15 cellular contexts compared by ENCODE assay signal in the genomic region with DNA sequence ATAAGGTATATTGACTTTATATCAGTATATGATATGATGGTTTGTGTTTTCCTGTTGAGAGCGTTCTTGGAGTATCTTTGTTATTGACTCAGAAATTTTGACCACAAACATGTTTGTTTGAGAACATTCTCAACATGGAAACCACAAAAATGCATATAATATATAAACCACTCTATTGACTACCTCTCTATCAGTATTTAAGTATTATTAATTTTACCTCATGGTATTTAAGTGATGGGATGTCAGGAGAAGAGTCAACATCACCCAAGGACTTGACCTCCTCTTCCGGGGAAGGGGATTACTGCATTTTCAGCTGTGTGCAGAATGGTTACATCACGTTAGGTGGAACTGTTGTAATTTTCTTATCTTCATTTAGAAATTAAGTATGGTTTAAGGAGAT. TPM values are rescaled to one million over a fixed set of nuclear protein-coding genes. Genes with fewer than 3 reads are reported as not detected.
DNase-seq lines count a peak whose midpoint lies in the region; ATAC-seq and TF ChIP-seq lines count a peak whose summit lies in the region.
"Had no signal": no experiment of that assay in that cellular context is flagged by ENCODE, and none has a peak within 500 bp of the region (broad histone marks: within the 10 kb centered on the region; RNA-seq: fewer than 3 reads in every experiment).

No MANE protein-coding gene starts in this region.

- 0 out of 2 replicates have a peak, but pooled peaks cover 11% of the 10 kb centered on the region for H3K36me3 ChIP-seq in Karpas-422 (ENCODE audit: insufficient read depth, low read length)
- H3K36me3 ChIP-seq in adipocyte (ENCODE audit: control insufficient read depth, insufficient read depth, low read length, severe bottlenecking) = no peaks in the 10 kb centered on the region
- H3K36me3 ChIP-seq in skeletal muscle satellite cell (ENCODE audit: insufficient read depth, low read length) = no peaks in the 10 kb centered on the region
- H3K36me3 ChIP-seq in gastrocnemius medialis = no peaks in the 10 kb centered on the region
- H3K36me3 ChIP-seq: BE2C had no signal

- H3K79me2 ChIP-seq in Karpas-422 (ENCODE audit: low read length) = peaks cover 87% of the 10 kb centered on the region

- H4K20me1 ChIP-seq in Karpas-422 (ENCODE audit: insufficient read depth, low read depth, low read length) = no peaks in the 10 kb centered on the region

- H3K27me3 ChIP-seq in Karpas-422 (ENCODE audit: low read length) = no peaks in the 10 kb centered on the region
- no peaks in the 10 kb centered on the region for H3K27me3 ChIP-seq in adipocyte (replicated peaks; ENCODE audit: control insufficient read depth, insufficient read depth, low read length)
- no peaks in the 10 kb centered on the region for H3K27me3 ChIP-seq in skeletal muscle satellite cell (ENCODE audit: control insufficient read depth, insufficient read depth, low read length)
- no peaks in the 10 kb centered on the region for H3K27me3 ChIP-seq in gastrocnemius medialis
- H3K27me3 ChIP-seq: BE2C had no signal

- H3K4me2 ChIP-seq in Karpas-422 (ENCODE audit: low read depth, low read length, poor library complexity, severe bottlenecking) = no peak overlapping the region
- peak overlapping the region; percentile 2 for H3K4me2 ChIP-seq in skeletal muscle satellite cell (ENCODE audit: low read length)
- H3K4me2 ChIP-seq: A549 had no signal

- H3K4me1 ChIP-seq in Karpas-422 (ENCODE audit: low read length) = peaks cover 67% of the 10 kb centered on the region
- no peaks in the 10 kb centered on the region for H3K4me1 ChIP-seq in adipocyte (ENCODE audit: control insufficient read depth, insufficient read depth, low read length)
- H3K4me1 ChIP-seq in skeletal muscle satellite cell (ENCODE audit: control insufficient read depth, insufficient read depth, low read length) = no peaks in the 10 kb centered on the region
- no peaks in the 10 kb centered on the region for H3K4me1 ChIP-seq in gastrocnemius medialis
- H3K4me1 ChIP-seq: A549, BE2C had no signal

- intact Hi-C loops in gastrocnemius medialis (cut with DNase I; ENCODE audit: low total_unique reads) = no loop called here

- TF ChIP-seq CTCF in fibroblast of villous mesenchyme (IDR thresholded peaks at IDR 0.05; ENCODE audit: insufficient read depth, low read depth, low read length) (no peak), gastrocnemius medialis (IDR thresholded peaks at IDR 0.05 in 4 of 5, conservative IDR thresholded peaks at IDR 0.05 in 1 of 5) (no peak)

- H3K4me3 ChIP-seq in Karpas-422 (ENCODE audit: low read length) (no peak overlapping the region), adipocyte (ENCODE audit: low read length) (no peak overlapping the region), fibroblast of villous mesenchyme (ENCODE audit: low read depth, low read length) (no peak overlapping the region), skeletal muscle satellite cell (ENCODE audit: low read length) (no peak overlapping the region), gastrocnemius medialis (no peak overlapping the region)
- H3K4me3 ChIP-seq: A549 had no signal

- H3K9me2 ChIP-seq in Karpas-422 (replicated peaks; ENCODE audit: insufficient read depth, low read length) = no peaks in the 10 kb centered on the region

- H3K9ac ChIP-seq in Karpas-422 (ENCODE audit: low read length) (no peak overlapping the region), adipocyte (ENCODE audit: low read length) (no peak overlapping the region), skeletal muscle satellite cell (ENCODE audit: low read depth, low read length) (no peak overlapping the region)

- DNase-seq in Karpas-422 = no peak
- DNase-seq in adipocyte (ENCODE audit: low read depth) = peak; percentile 4
- DNase-seq in fibroblast of villous mesenchyme (ENCODE audit: low read depth) = peak; percentile 35
- no peak for DNase-seq in activated effector memory CD4-positive, alpha-beta T cell treated with anti-CD3 and anti-CD28 coated beads, Interleukin-2, amount 50 U/mL, for 16 hours
- DNase-seq in gastrocnemius medialis = no peak
- DNase-seq: BE2C; CD4-positive, alpha-beta memory T cell; DMS153; DMS79 treated with DMSO at 0.1 percent for 48 hours; GF-D8 had no signal

- no peak overlapping the region for H2AFZ ChIP-seq in Karpas-422 (ENCODE audit: low read length)

- ATAC-seq in gastrocnemius medialis (no peak), GM21515 (IDR thresholded peaks at IDR 0.05; ENCODE audit: unreplicated experiment) (no peak)
- ATAC-seq: A549, HCT116 had no signal

- no peak for TF ChIP-seq POLR2A in gastrocnemius medialis (IDR thresholded peaks at IDR 0.05)

- H3K27ac ChIP-seq in Karpas-422 (ENCODE audit: low read length) (peak overlapping the region; percentile 83), gastrocnemius medialis (no peak overlapping the region)
- H3K27ac ChIP-seq: A549, C4-2B had no signal

- in situ Hi-C loops in gastrocnemius medialis (cut with MboI; ENCODE audit: low sequenced_read_pairs in 4 of 4) = no loop called here

- H3K9me3 ChIP-seq in Karpas-422 (ENCODE audit: low read length) (no peaks in the 10 kb centered on the region), adipocyte (ENCODE audit: control insufficient read depth, low read length) (no peaks in the 10 kb centered on the region), skeletal muscle satellite cell (replicated peaks; ENCODE audit: low read length) (no peaks in the 10 kb centered on the region), gastrocnemius medialis (no peaks in the 10 kb centered on the region)
- H3K9me3 ChIP-seq: A549, BE2C had no signal

RNA-seq across cellular contexts. Expression of gene PUDP, which starts 54.3 kb away (rescaled TPM):
- 36.8 and 41.2 TPM in 2 replicates for total RNA-seq in Karpas-422 (2014; rRNA removed; shearing (Covaris generic); ENCODE audit: low replicate concordance)
- 11.0 and 15.1 TPM in 2 replicates for total RNA-seq in fibroblast of villous mesenchyme
- 6.1 and 15.0 TPM in 2 replicates for total RNA-seq in skeletal muscle satellite cell (2012; rRNA removed)
- 10 to 100 TPM in 3 of 4 donors, 1 to 10 TPM in 1; 7.2 to 31.2 (median 22.8) TPM for total RNA-seq in gastrocnemius medialis

RNA-seq across cellular contexts. Expression of gene STS, which starts 54.7 kb away (rescaled TPM):
- 15.6 and 28.5 TPM in 2 replicates for total RNA-seq in Karpas-422 (2014; rRNA removed; shearing (Covaris generic); ENCODE audit: low replicate concordance)
- total RNA-seq in fibroblast of villous mesenchyme (4.5 and 6.9 TPM in 2 replicates), gastrocnemius medialis (1 to 10 TPM; 1.7 to 6.7 (median 4.4) TPM)
- 6.1 and 7.0 TPM in 2 replicates for total RNA-seq in skeletal muscle satellite cell (2012; rRNA removed)

Comparison
In these comparisons a context has a peak if more than half of its experiments do, and no peak if none do; other contexts are left out.
1. DNase-seq: peak in adipocyte (single experiment) and fibroblast of villous mesenchyme (single experiment); none in Karpas-422 (single experiment), activated effector memory CD4-positive, alpha-beta T cell treated with anti-CD3 and anti-CD28 coated beads, Interleukin-2, amount 50 U/mL, for 16 hours (single experiment) and gastrocnemius medialis (0 of 2).